Comparison of ENCODE assay signal across 8 cellular contexts in the genomic region with DNA sequence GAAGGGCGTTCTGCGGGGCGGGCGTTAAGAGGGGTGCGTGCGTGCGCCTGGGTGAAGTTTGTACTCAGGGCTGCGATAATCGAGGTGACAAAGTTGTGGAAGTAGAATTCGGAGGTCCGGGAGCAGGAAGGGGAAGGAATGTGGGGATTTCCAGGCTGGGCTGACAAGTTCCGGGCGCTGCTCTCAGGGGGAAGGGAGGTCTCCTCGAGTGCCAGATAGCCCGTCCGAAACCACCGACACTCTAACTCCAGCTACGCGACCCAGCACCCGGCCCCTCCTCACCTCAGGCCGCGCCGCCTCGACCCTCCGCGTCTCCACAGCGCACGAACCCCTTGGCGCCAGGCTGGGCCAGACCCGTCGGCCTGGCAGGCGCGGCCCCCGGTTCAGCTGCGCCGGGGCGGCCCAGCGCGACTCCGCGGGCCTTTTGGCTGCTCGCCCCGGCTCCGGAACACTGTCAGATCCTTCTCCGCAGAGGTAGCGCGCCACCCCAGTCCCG. TPM values are rescaled to one million over a fixed set of nuclear protein-coding genes. Genes with fewer than 3 reads are reported as not detected.
A peak's percentile ranks its signal among the peaks of the same experiment; 100 is the strongest.
DNase-seq lines count a peak whose midpoint lies in the region; ATAC-seq and TF ChIP-seq lines count a peak whose summit lies in the region.

A gene (minus strand): TSS at position 462 of the 496 bp plus-strand sequence. CDS start 18,685 bp downstream, outside the sequence.

- H3K36me3 ChIP-seq in RWPE2 (ENCODE audit: low read depth) (no peaks in the 10 kb centered on the region), mammary epithelial cell (ENCODE audit: insufficient read depth, low read length) (peaks cover under 1% of the 10 kb centered on the region), spleen (no peaks in the 10 kb centered on the region)

- in situ Hi-C loops in mammary epithelial cell (cut with MboI; ENCODE audit: low sequenced_read_pairs in 2 of 2) = no loop called here

- DNase-seq in AG08396 (ENCODE audit: low spot score) (peak; percentile 63), RWPE2 (ENCODE audit: low spot score) (peak; percentile 83), mammary epithelial cell (peak; percentile 83), iPS-NIHi7 (ENCODE audit: extremely low spot score) (peak; percentile 74), spleen (no peak), inferior parietal cortex (ENCODE audit: extremely low spot score) (no peak)

- H3K9me3 ChIP-seq in RWPE2 (ENCODE audit: severe bottlenecking) (no peaks in the 10 kb centered on the region), mammary epithelial cell (replicated peaks; ENCODE audit: insufficient read depth, low read length) (no peaks in the 10 kb centered on the region), spleen (no peaks in the 10 kb centered on the region)

- peaks cover 51% of the 10 kb centered on the region for H3K79me2 ChIP-seq in mammary epithelial cell (ENCODE audit: insufficient read depth, low read length)

- H3K4me1 ChIP-seq in RWPE2 (ENCODE audit: insufficient read depth, poor library complexity, severe bottlenecking) (peaks cover 29% of the 10 kb centered on the region), mammary epithelial cell (ENCODE audit: insufficient read depth, low read length) (peaks cover 30% of the 10 kb centered on the region), spleen (peaks cover 9 to 75% (median 52%) of the 10 kb centered on the region in 6 donors)

- peak within 1 kb of the TSS; percentile 100 for H3K9ac ChIP-seq in mammary epithelial cell (ENCODE audit: insufficient read depth, low read length)

- peak; percentile 46 for ATAC-seq in GM18511 (IDR thresholded peaks at IDR 0.05; ENCODE audit: unreplicated experiment)
- ATAC-seq in HG02981 (IDR thresholded peaks at IDR 0.05; ENCODE audit: unreplicated experiment) = peak; percentile 32
- ATAC-seq in RWPE2 (ENCODE audit: low read depth) = peak; percentile 67

- intact Hi-C loops in mammary epithelial cell (cut with micrococcal nuclease) = loop anchor here (5.0 kb wide), 1 partner anchor 128 kb away; no protein-coding TSS in a partner anchor
- intact Hi-C loops in spleen (cut with DNase I; ENCODE audit: low total_unique reads) = no loop called here

- H3K4me3 ChIP-seq in RWPE2 (ENCODE audit: severe bottlenecking) (peak within 1 kb of the TSS; percentile 87), mammary epithelial cell (replicated peaks in 1 of 3; ENCODE audit: insufficient read depth in 1 of 3, low read depth in 2 of 3, low read length in 3 of 3) (peak within 1 kb of the TSS; percentile 91 to 100 (median 99)), spleen (peak within 1 kb of the TSS; percentile 56 to 79 (median 69))

- peak within 1 kb of the TSS; percentile 95 for H3K4me2 ChIP-seq in mammary epithelial cell (ENCODE audit: insufficient read depth, low read depth, low read length)

- no peaks in the 10 kb centered on the region for H3K27me3 ChIP-seq in RWPE2 (ENCODE audit: insufficient read depth, poor library complexity, severe bottlenecking)
- H3K27me3 ChIP-seq in mammary epithelial cell (ENCODE audit: insufficient read depth, low read length) = no peaks in the 10 kb centered on the region
- no peaks in the 10 kb centered on the region for H3K27me3 ChIP-seq in spleen (replicated peaks in 1 of 7)

- H4K20me1 ChIP-seq in mammary epithelial cell (ENCODE audit: insufficient read depth, low read length) = no peaks in the 10 kb centered on the region

- 0% methylated on average over 6 of the region's 48 CpGs for WGBS in mammary epithelial cell (ENCODE audit: low coverage, missing lambda C conversion rate)
- WGBS in spleen, 5 donors = 0 to 1% (median 0%) methylated on average over 19 to 48 of the region's 48 CpGs

- TF ChIP-seq CTCF in RWPE2 (IDR thresholded peaks at IDR 0.05; ENCODE audit: poor library complexity, severe bottlenecking) (no peak), mammary epithelial cell (conservative IDR thresholded peaks at IDR 0.05 in 1 of 2, IDR thresholded peaks at IDR 0.05 in 1 of 2; ENCODE audit: extremely low read depth in 1 of 2, insufficient read depth in 1 of 2, low read depth in 1 of 2, low read length in 2 of 2) (no peak), spleen (IDR thresholded peaks at IDR 0.05 in 8 of 11, conservative IDR thresholded peaks at IDR 0.05 in 3 of 11) (no peak)

- CTCF ChIA-PET in mammary epithelial cell (lab: Charles Lee; ENCODE audit: low non-redundant PET) = interaction anchor here (0.6 kb wide), 1 partner anchor 70 kb away, joined by 3 read pairs; no protein-coding TSS in a partner anchor

- H2AFZ ChIP-seq in mammary epithelial cell (ENCODE audit: low read depth, low read length) = peak within 1 kb of the TSS; percentile 89

- TF ChIP-seq POLR2A in spleen (IDR thresholded peaks at IDR 0.05) = peak; percentile 65 to 94 (median 71)

- dilution Hi-C loops in mammary epithelial cell (cut with HindIII; ENCODE audit: low sequenced_read_pairs) = no loop called here

- H3K27ac ChIP-seq in RWPE2 (ENCODE audit: poor library complexity, severe bottlenecking) = peak within 1 kb of the TSS; percentile 76
- peak within 1 kb of the TSS; percentile 99 for H3K27ac ChIP-seq in mammary epithelial cell (ENCODE audit: insufficient read depth, low read depth, low read length)
- peak within 1 kb of the TSS; percentile 94 to 99 (median 97) for H3K27ac ChIP-seq in spleen

- BruUV-seq in mammary epithelial cell (replicated peaks; lab: Mats Ljungman, UMichigan) = no TSS peak

RNA-seq across cellular contexts. Expression of the gene that starts here (rescaled TPM):
- total RNA-seq in mammary epithelial cell = 100 to 1,000 TPM; 103 to 108 TPM
- polyA plus RNA-seq in mammary epithelial cell = 54.0 TPM
- polyA minus RNA-seq in mammary epithelial cell = 172 TPM
- total RNA-seq in spleen = 100 to 1,000 TPM; 254 to 504 (median 337) TPM
- polyA plus RNA-seq in spleen = 10 to 100 TPM; 20.4 to 33.8 (median 27.6) TPM

Comparison
In these comparisons a context has a peak if more than half of its experiments do, and no peak if none do; other contexts are left out.
1. DNase-seq: peak in AG08396 (single experiment), RWPE2 (single experiment), mammary epithelial cell (single experiment) and iPS-NIHi7 (single experiment); none in spleen (single experiment) and inferior parietal cortex (single experiment).
2. Peak in every context shown above with its lines, with median percentiles within 50 percentile points of each other: ATAC-seq, H3K27ac ChIP-seq and H3K4me3 ChIP-seq.